ENCODE assay signal across 31 cellular contexts in genomic region chr6:167517546-167517945, GRCh38.
"Had no signal": no experiment of that assay in that cellular context is flagged by ENCODE, and none has a peak within 500 bp of the region (broad histone marks: within the 10 kb centered on the region; RNA-seq: fewer than 3 reads in every experiment).

No MANE protein-coding gene starts in this region.

- H3K9me3 ChIP-seq: esophagus squamous epithelium, gastroesophageal sphincter had no signal

- H3K27me3 ChIP-seq: brain microvascular endothelial cell, gastroesophageal sphincter had no signal

- H3K4me3 ChIP-seq: esophagus squamous epithelium, gastroesophageal sphincter had no signal

- ATAC-seq: activated CD4-positive, CD25-positive, alpha-beta regulatory T cell treated with anti-CD3 and anti-CD28 coated beads, Interleukin-2, amount 50 U/mL, for 24 hours; activated CD8-positive, alpha-beta T cell treated with anti-CD3 and anti-CD28 coated beads for 36 hours; activated T-cell treated with anti-CD3 and anti-CD28 coated beads, Interleukin-2, amount 50 U/mL, for 4 hours; activated T-helper 17 cell treated with anti-CD3 and anti-CD28 coated beads, Interleukin-2, amount 50 U/mL, for 72 hours; effector memory CD8-positive, alpha-beta T cell; gastroesophageal sphincter; T-helper 17 cell had no signal

- DNase-seq: activated B cell treated with CpG ODN at 0.5 μM for 24 hours; activated CD4-positive, alpha-beta T cell treated with anti-CD3 and anti-CD28 coated beads for 48 hours; activated CD4-positive, alpha-beta T cell treated with anti-CD3 and anti-CD28 coated beads, Interleukin-2, amount 50 U/mL, for 1 hour; activated CD4-positive, alpha-beta T cell treated with anti-CD3 and anti-CD28 coated beads, Interleukin-2, amount 50 U/mL, for 48 hours; activated CD8-positive, alpha-beta memory T cell treated with anti-CD3 and anti-CD28 coated beads for 24 hours; activated CD8-positive, alpha-beta T cell treated with anti-CD3 and anti-CD28 coated beads for 36 hours; activated effector memory CD4-positive, alpha-beta T cell treated with Interleukin-2 at 50 U/mL for 16 hours; activated gamma-delta T cell treated with Interleukin-2 at 50 U/mL for 16 hours; activated naive CD4-positive, alpha-beta T cell treated with anti-CD3 and anti-CD28 coated beads, Interleukin-2, amount 50 U/mL, for 16 hours; activated naive CD4-positive, alpha-beta T cell treated with Interleukin-2 at 50 U/mL for 16 hours; activated T-cell treated with anti-CD3 and anti-CD28 coated beads, Interleukin-2, amount 50 U/mL, for 4 hours; amniotic stem cell; anterior cingulate cortex; brain microvascular endothelial cell; caudate nucleus; cortex of kidney; dermis blood vessel endothelial cell; effector CD4-positive, alpha-beta T cell; effector memory CD8-positive, alpha-beta T cell; esophagus squamous epithelium; foreskin melanocyte; T-helper 1 cell; T-helper 17 cell; T1000; WERI-Rb-1 had no signal

- H3K36me3 Mint-ChIP-seq: activated naive CD8-positive, alpha-beta T cell had no signal

- H3K9me3 Mint-ChIP-seq: activated B cell treated with CpG ODN at 0.5 μM for 24 hours; activated CD8-positive, alpha-beta T cell treated with anti-CD3 and anti-CD28 coated beads for 36 hours; activated T-cell treated with anti-CD3 and anti-CD28 coated beads, Interleukin-2, amount 50 U/mL, for 4 hours; activated T-helper 17 cell treated with anti-CD3 and anti-CD28 coated beads, Interleukin-2, amount 50 U/mL, for 72 hours; effector memory CD8-positive, alpha-beta T cell; T-helper 2 cell treated with Interferon-gamma antibody and Interleukin-4, amounts not matched to agents 5 μg/mL and 100 μg/mL, for 36 hours had no signal

- H3K27ac ChIP-seq: brain microvascular endothelial cell, epithelial cell of prostate, esophagus squamous epithelium, gastroesophageal sphincter, WERI-Rb-1 had no signal

- H3K4me1 ChIP-seq: esophagus squamous epithelium, gastroesophageal sphincter had no signal

- H3K36me3 ChIP-seq: brain microvascular endothelial cell, esophagus squamous epithelium, gastroesophageal sphincter, WERI-Rb-1 had no signal

- H3K4me1 Mint-ChIP-seq: activated B cell treated with CpG ODN at 0.5 μM for 24 hours; activated T-helper 17 cell treated with anti-CD3 and anti-CD28 coated beads, Interleukin-2, amount 50 U/mL, for 72 hours; T-helper 17 cell had no signal

- H3K27ac Mint-ChIP-seq: activated B cell treated with CpG ODN at 0.5 μM for 24 hours; activated CD8-positive, alpha-beta T cell treated with anti-CD3 and anti-CD28 coated beads for 36 hours; activated naive CD8-positive, alpha-beta T cell; activated T-helper 17 cell treated with anti-CD3 and anti-CD28 coated beads, Interleukin-2, amount 50 U/mL, for 72 hours; effector memory CD8-positive, alpha-beta T cell; T-helper 17 cell; T-helper 2 cell treated with Interferon-gamma antibody and Interleukin-4, amounts not matched to agents 5 μg/mL and 100 μg/mL, for 36 hours had no signal

- H3K4me3 Mint-ChIP-seq: activated B cell treated with CpG ODN at 0.5 μM for 24 hours; activated CD8-positive, alpha-beta T cell treated with anti-CD3 and anti-CD28 coated beads for 36 hours; activated naive CD8-positive, alpha-beta T cell; activated T-cell treated with anti-CD3 and anti-CD28 coated beads, Interleukin-2, amount 50 U/mL, for 4 hours; activated T-helper 17 cell treated with anti-CD3 and anti-CD28 coated beads, Interleukin-2, amount 50 U/mL, for 72 hours; effector memory CD8-positive, alpha-beta T cell; T-helper 17 cell; T-helper 2 cell treated with Interferon-gamma antibody and Interleukin-4, amounts not matched to agents 5 μg/mL and 100 μg/mL, for 36 hours had no signal
